ENCODE assay signal across 29 cellular contexts in genomic region chr2:200107818-200108217, GRCh38.
"Had no signal": no experiment of that assay in that cellular context is flagged by ENCODE, and none has a peak within 500 bp of the region (broad histone marks: within the 10 kb centered on the region; RNA-seq: fewer than 3 reads in every experiment).

No MANE protein-coding gene starts in this region.

- H3K27me3 ChIP-seq: colonic mucosa, dorsolateral prefrontal cortex, esophagus muscularis mucosa, esophagus squamous epithelium, foreskin keratinocyte, gastrocnemius medialis, gastroesophageal sphincter, heart left ventricle, heart right ventricle, hepatocyte had no signal

- H3K9me3 Mint-ChIP-seq: dendritic cell treated with granulocyte-macrophage colony-stimulating factor and Interleukin-4, amounts not matched to agents 40 ng/mL and 50 ng/mL, for 4 days; endodermal cell had no signal

- H3K27ac ChIP-seq: colonic mucosa, coronary artery, dorsolateral prefrontal cortex, epithelial cell of prostate, esophagus muscularis mucosa, esophagus squamous epithelium, foreskin keratinocyte, gastrocnemius medialis, gastroesophageal sphincter, heart left ventricle, heart right ventricle, hepatocyte had no signal

- ATAC-seq: esophagus mucosa, foreskin keratinocyte, gastrocnemius medialis, gastroesophageal sphincter, heart left ventricle, heart right ventricle had no signal

- H3K27ac Mint-ChIP-seq: dendritic cell treated with granulocyte-macrophage colony-stimulating factor and Interleukin-4, amounts not matched to agents 40 ng/mL and 50 ng/mL, for 4 days; endodermal cell had no signal

- DNase-seq: colonic mucosa; cortex of kidney; dermis blood vessel endothelial cell; dorsolateral prefrontal cortex; effector CD4-positive, alpha-beta T cell; effector CD8-positive, alpha-beta T cell; effector memory CD4-positive, alpha-beta T cell; endodermal cell; erythroblast; esophagus squamous epithelium; foreskin fibroblast; foreskin keratinocyte; foreskin melanocyte; gastrocnemius medialis; glutamatergic neuron; head of caudate nucleus; heart left ventricle; heart right ventricle had no signal

- H3K4me1 Mint-ChIP-seq: endodermal cell had no signal

- FAIRE-seq: colon, endometrium, endothelial cell of umbilical vein, frontal cortex had no signal

- H2AFZ ChIP-seq: hepatocyte had no signal

- H3K4me1 ChIP-seq: colonic mucosa, esophagus muscularis mucosa, esophagus squamous epithelium, foreskin keratinocyte, gastrocnemius medialis, gastroesophageal sphincter, heart left ventricle, heart right ventricle had no signal

- H3K4me3 ChIP-seq: colonic mucosa, coronary artery, dorsolateral prefrontal cortex, esophagus muscularis mucosa, esophagus squamous epithelium, gastrocnemius medialis, gastroesophageal sphincter, heart left ventricle, heart right ventricle, hepatocyte had no signal

- H3K4me2 ChIP-seq: hepatocyte had no signal

- H3K79me2 ChIP-seq: hepatocyte had no signal

- H3K36me3 ChIP-seq: colonic mucosa, esophagus muscularis mucosa, esophagus squamous epithelium, gastrocnemius medialis, gastroesophageal sphincter, heart left ventricle, heart right ventricle had no signal

- H3K9me3 ChIP-seq: colonic mucosa, esophagus muscularis mucosa, esophagus squamous epithelium, gastrocnemius medialis, gastroesophageal sphincter, heart left ventricle, heart right ventricle had no signal

- H3K4me3 Mint-ChIP-seq: dendritic cell treated with granulocyte-macrophage colony-stimulating factor and Interleukin-4, amounts not matched to agents 40 ng/mL and 50 ng/mL, for 4 days; endodermal cell had no signal
